In genomic region chr12:104694711-104695110, GRCh38 we compare ENCODE assay signal across 16 cellular contexts.
DNase-seq lines count a peak whose midpoint lies in the region; ATAC-seq, FAIRE-seq and TF ChIP-seq lines count a peak whose summit lies in the region.
"Had no signal": no experiment of that assay in that cellular context is flagged by ENCODE, and none has a peak within 500 bp of the region (broad histone marks: within the 10 kb centered on the region; RNA-seq: fewer than 3 reads in every experiment).

No MANE protein-coding gene starts in this region.

- CTCF ChIA-PET in activated naive CD4-positive, alpha-beta T cell treated with anti-CD3 and anti-CD28 coated beads for 36 hours (lab: Charles Lee) = interaction anchor here (1.4 to 1.5 kb wide), 2 partner anchors 12 to 313 kb away, joined by 4 to 6 read pairs; no protein-coding TSS in a partner anchor
- CTCF ChIA-PET in activated CD4-positive, alpha-beta memory T cell treated with anti-CD3 and anti-CD28 coated beads for 36 hours (lab: Charles Lee) = interaction anchor here (0.7 to 2.0 kb wide), 10 partner anchors 8 to 358 kb away, joined by 3 to 7 read pairs (median 4); partner anchors contain the start of gene CHST11
- CTCF ChIA-PET in endothelial cell of umbilical vein (lab: Charles Lee) = no interaction called here
- CTCF ChIA-PET in Caco-2 (lab: Charles Lee) = no interaction called here

- H3K23ac ChIP-seq in neuronal stem cell (ENCODE audit: low read depth, low read length, poor library complexity) = no peak overlapping the region

- H2BK12ac ChIP-seq in neuronal stem cell (ENCODE audit: low read length) = no peak overlapping the region

- H3K9me3 ChIP-seq in endothelial cell of umbilical vein (replicated peaks; ENCODE audit: control insufficient read depth, insufficient read depth, low read length) (no peaks in the 10 kb centered on the region), Caco-2 (no peaks in the 10 kb centered on the region), neuronal stem cell (replicated peaks in 1 of 2; ENCODE audit: control insufficient read depth in 2 of 2, insufficient read depth in 1 of 2, low read depth in 1 of 2, low read length in 2 of 2) (peaks cover 2 to 10% of the 10 kb centered on the region in 2 donors), BE2C (no peaks in the 10 kb centered on the region)

- H2BK15ac ChIP-seq in neuronal stem cell (ENCODE audit: low read length) = no peak overlapping the region

- H3K27me3 ChIP-seq in endothelial cell of umbilical vein (ENCODE audit: control insufficient read depth in 2 of 2, insufficient read depth in 2 of 2, low read length in 2 of 2) (no peaks in the 10 kb centered on the region), Caco-2 (replicated peaks; ENCODE audit: control insufficient read depth, insufficient read depth, low read length) (no peaks in the 10 kb centered on the region), neuronal stem cell (ENCODE audit: control insufficient read depth in 3 of 3, insufficient read depth in 3 of 3, low read depth in 1 of 3, low read length in 3 of 3) (no peaks in the 10 kb centered on the region), BE2C (no peaks in the 10 kb centered on the region)

- H3K9me3 Mint-ChIP-seq in activated naive CD4-positive, alpha-beta T cell treated with anti-CD3 and anti-CD28 coated beads for 36 hours = peaks cover 6% of the 10 kb centered on the region
- peaks cover 4% of the 10 kb centered on the region for H3K9me3 Mint-ChIP-seq in activated CD4-positive, alpha-beta memory T cell treated with anti-CD3 and anti-CD28 coated beads for 36 hours
- peaks cover 4 to 6% of the 10 kb centered on the region in 2 donors for H3K9me3 Mint-ChIP-seq in stimulated activated naive B cell treated with anti-CD40 and anti-IgM and Interleukin-4, amounts not matched to agents 10 μg/mL and 1 μg/mL and 100 μg/mL, for 72 hours
- peaks cover 10% of the 10 kb centered on the region for H3K9me3 Mint-ChIP-seq in Caco-2 (ENCODE audit: unreplicated experiment)

- H3K27ac ChIP-seq in endothelial cell of umbilical vein (ENCODE audit: insufficient read depth, low read depth, low read length) = peak overlapping the region; percentile 34
- no peak overlapping the region for H3K27ac ChIP-seq in neuronal stem cell (replicated peaks; ENCODE audit: low read length)
- H3K27ac ChIP-seq: parathyroid adenoma had no signal

- no peak overlapping the region for H3K4ac ChIP-seq in neuronal stem cell (ENCODE audit: low read length)

- H2BK5ac ChIP-seq in neuronal stem cell (ENCODE audit: low read length) = no peak overlapping the region

- no CpG with 5 or more reads among the region's 7 CpGs for WGBS in neuronal stem cell (ENCODE audit: extremely low coverage in 2 of 2, insufficient read length in 2 of 2, insufficient replicate concordance in 1 of 2), 2 donors

- intact Hi-C loops in activated naive CD4-positive, alpha-beta T cell treated with anti-CD3 and anti-CD28 coated beads for 36 hours (cut with micrococcal nuclease) = loop anchor here (1.0 to 2.0 kb wide), 13 partner anchors 7 to 766 kb away; partner anchors contain the start of gene SLC41A2
- intact Hi-C loops in activated CD4-positive, alpha-beta memory T cell treated with anti-CD3 and anti-CD28 coated beads for 36 hours (cut with micrococcal nuclease) = loop anchor here (1.0 to 10.0 kb wide), 11 partner anchors 7 to 770 kb away; partner anchors contain the start of gene SLC41A2
- intact Hi-C loops in endothelial cell of umbilical vein (cut with micrococcal nuclease) (no loop called here), Caco-2 (cut with micrococcal nuclease; ENCODE audit: unreplicated experiment) (no loop called here)

- no peak overlapping the region for H3K9ac ChIP-seq in endothelial cell of umbilical vein (replicated peaks; ENCODE audit: extremely low read depth, insufficient read depth, low read length)
- no peak overlapping the region for H3K9ac ChIP-seq in neuronal stem cell (ENCODE audit: low read depth, low read length, poor library complexity)
- H3K9ac ChIP-seq: parathyroid adenoma had no signal

- H3K4me3 ChIP-seq in endothelial cell of umbilical vein (replicated peaks in 1 of 3; ENCODE audit: insufficient read depth in 1 of 3, low read depth in 1 of 3, low read length in 3 of 3) (no peak overlapping the region), Caco-2 (ENCODE audit: low read depth, low read length) (no peak overlapping the region), neuronal stem cell (ENCODE audit: low read length in 2 of 2) (no peak overlapping the region), BE2C (ENCODE audit: low read depth, low read length) (no peak overlapping the region)

- peak; percentile 29 for DNase-seq in activated naive CD4-positive, alpha-beta T cell treated with anti-CD3 and anti-CD28 coated beads for 36 hours
- no peak for DNase-seq in activated naive CD4-positive, alpha-beta T cell treated with anti-CD3 and anti-CD28 coated beads, Interleukin-2, amount 50 U/mL, for 16 hours
- DNase-seq in activated CD4-positive, alpha-beta memory T cell treated with anti-CD3 and anti-CD28 coated beads for 36 hours = peak; percentile 25
- DNase-seq in endothelial cell of umbilical vein (ENCODE audit: low read depth, low spot score) (no peak), Caco-2 (no peak), neuronal stem cell (ENCODE audit: low spot score) (no peak), BE2C (no peak)
- no peak for DNase-seq in stimulated activated naive B cell treated with anti-CD40 and anti-IgM and Interleukin-4, amounts not matched to agents 10 μg/mL and 1 μg/mL and 100 μg/mL, for 72 hours
- DNase-seq: activated CD8-positive, alpha-beta memory T cell treated with anti-CD3 and anti-CD28 coated beads, Interleukin-2, amount 50 U/mL, for 48 hours; DMS153; NCI-H526 had no signal

- H4K8ac ChIP-seq in neuronal stem cell (ENCODE audit: low read depth, low read length) = no peak overlapping the region

- FAIRE-seq in endothelial cell of umbilical vein (lab: Jason Lieb, UNC) = no peak
- FAIRE-seq: islet of Langerhans, TTC549 had no signal

- POLR2A ChIA-PET in activated CD4-positive, alpha-beta memory T cell treated with anti-CD3 and anti-CD28 coated beads for 36 hours (lab: Charles Lee) = interaction anchor here (0.8 to 1.8 kb wide), 9 partner anchors 11 to 237 kb away, joined by 3 to 14 read pairs (median 5); no protein-coding TSS in a partner anchor
- POLR2A ChIA-PET in endothelial cell of umbilical vein (lab: Charles Lee) = no interaction called here
- POLR2A ChIA-PET in Caco-2 (lab: Charles Lee) = no interaction called here

- no peaks in the 10 kb centered on the region for H3K36me3 ChIP-seq in endothelial cell of umbilical vein (ENCODE audit: control insufficient read depth in 2 of 2, extremely low read depth in 1 of 2, insufficient read depth in 2 of 2, low read length in 2 of 2)
- no peaks in the 10 kb centered on the region for H3K36me3 ChIP-seq in Caco-2 (ENCODE audit: control insufficient read depth, insufficient read depth, low read length)
- no peaks in the 10 kb centered on the region for H3K36me3 ChIP-seq in neuronal stem cell (replicated peaks in 1 of 2; ENCODE audit: control insufficient read depth in 2 of 2, insufficient read depth in 2 of 2, low read length in 2 of 2)
- H3K36me3 ChIP-seq in BE2C = no peaks in the 10 kb centered on the region

- dilution Hi-C loops in endothelial cell of umbilical vein (cut with MboI; ENCODE audit: extremely low pct_ligation_motif_present, low sequenced_read_pairs) = no loop called here

- TF ChIP-seq POLR2A in endothelial cell of umbilical vein (IDR thresholded peaks at IDR 0.05; ENCODE audit: low read depth, low read length) = no peak

- no peaks in the 10 kb centered on the region for H3K9me1 ChIP-seq in endothelial cell of umbilical vein (replicated peaks; ENCODE audit: control insufficient read depth, extremely low read depth, insufficient read depth, low read length)

- BruUV-seq in endothelial cell of umbilical vein (replicated peaks; lab: Mats Ljungman, UMichigan) = no TSS peak
- no TSS peak for BruUV-seq in Caco-2 (replicated peaks; lab: Mats Ljungman, UMichigan)

- H3K4me2 ChIP-seq in endothelial cell of umbilical vein (ENCODE audit: insufficient read depth, low read length) (no peak overlapping the region), neuronal stem cell (ENCODE audit: insufficient read depth, low read length, poor library complexity, severe bottlenecking) (no peak overlapping the region)

- H3K79me2 ChIP-seq in endothelial cell of umbilical vein (ENCODE audit: control insufficient read depth, insufficient read depth, low read length) = no peaks in the 10 kb centered on the region

- no peaks in the 10 kb centered on the region for H3K27me3 Mint-ChIP-seq in activated naive CD4-positive, alpha-beta T cell treated with anti-CD3 and anti-CD28 coated beads for 36 hours (ENCODE audit: low read depth)
- H3K27me3 Mint-ChIP-seq in activated CD4-positive, alpha-beta memory T cell treated with anti-CD3 and anti-CD28 coated beads for 36 hours = no peaks in the 10 kb centered on the region
- H3K27me3 Mint-ChIP-seq in stimulated activated naive B cell treated with anti-CD40 and anti-IgM and Interleukin-4, amounts not matched to agents 10 μg/mL and 1 μg/mL and 100 μg/mL, for 72 hours = no peaks in the 10 kb centered on the region
- peaks cover 11% of the 10 kb centered on the region for H3K27me3 Mint-ChIP-seq in Caco-2 (ENCODE audit: insufficient read depth, unreplicated experiment)
- H3K27me3 Mint-ChIP-seq: brain had no signal

- no peak for TF ChIP-seq CTCF in endothelial cell of umbilical vein (IDR thresholded peaks at IDR 0.05; ENCODE audit: extremely low read depth in 1 of 2, insufficient read depth in 1 of 2, low read depth in 1 of 2, low read length in 2 of 2)
- no peak for TF ChIP-seq CTCF in Caco-2 (IDR thresholded peaks at IDR 0.05; ENCODE audit: insufficient read depth in 1 of 2, low read depth in 1 of 2, low read length in 1 of 2, severe bottlenecking in 1 of 2, unreplicated experiment in 1 of 2)
- TF ChIP-seq CTCF in BE2C (IDR thresholded peaks at IDR 0.05; ENCODE audit: low read depth, low read length) = no peak

- H3K4me3 Mint-ChIP-seq in activated naive CD4-positive, alpha-beta T cell treated with anti-CD3 and anti-CD28 coated beads for 36 hours = peak overlapping the region; percentile 14
- H3K4me3 Mint-ChIP-seq in activated CD4-positive, alpha-beta memory T cell treated with anti-CD3 and anti-CD28 coated beads for 36 hours = peak overlapping the region; percentile 10
- peak overlapping the region in 1 of 2 donors; percentile 14 for H3K4me3 Mint-ChIP-seq in stimulated activated naive B cell treated with anti-CD40 and anti-IgM and Interleukin-4, amounts not matched to agents 10 μg/mL and 1 μg/mL and 100 μg/mL, for 72 hours
- no peak overlapping the region for H3K4me3 Mint-ChIP-seq in Caco-2 (ENCODE audit: unreplicated experiment)
- H3K4me3 Mint-ChIP-seq: brain, mesothelial cell of epicardium had no signal

- H4K91ac ChIP-seq in neuronal stem cell (ENCODE audit: low read depth, low read length, poor library complexity) = no peak overlapping the region

- no peak overlapping the region for H3K18ac ChIP-seq in neuronal stem cell (ENCODE audit: low read length)

- H3K4me1 ChIP-seq in endothelial cell of umbilical vein (ENCODE audit: control insufficient read depth, extremely low read depth, insufficient read depth, low read length) (peaks cover 10% of the 10 kb centered on the region), Caco-2 (no peaks in the 10 kb centered on the region), neuronal stem cell (ENCODE audit: control insufficient read depth in 2 of 2, insufficient read depth in 1 of 2, low read depth in 1 of 2, low read length in 2 of 2) (no peaks in the 10 kb centered on the region), BE2C (no peaks in the 10 kb centered on the region; the same call in 1 of the 2 replicates)
- H3K4me1 ChIP-seq: parathyroid adenoma had no signal

- no peak overlapping the region for H3K14ac ChIP-seq in neuronal stem cell (ENCODE audit: low read length)

- peaks cover 58% of the 10 kb centered on the region for H3K4me1 Mint-ChIP-seq in activated naive CD4-positive, alpha-beta T cell treated with anti-CD3 and anti-CD28 coated beads for 36 hours (ENCODE audit: low read depth)
- H3K4me1 Mint-ChIP-seq in activated CD4-positive, alpha-beta memory T cell treated with anti-CD3 and anti-CD28 coated beads for 36 hours (ENCODE audit: low read depth) = peaks cover 73% of the 10 kb centered on the region
- peaks cover 59 to 94% of the 10 kb centered on the region in 2 donors for H3K4me1 Mint-ChIP-seq in stimulated activated naive B cell treated with anti-CD40 and anti-IgM and Interleukin-4, amounts not matched to agents 10 μg/mL and 1 μg/mL and 100 μg/mL, for 72 hours
- H3K4me1 Mint-ChIP-seq in Caco-2 (ENCODE audit: low read depth, unreplicated experiment) = no peaks in the 10 kb centered on the region

- H3K79me1 ChIP-seq in neuronal stem cell (ENCODE audit: low read depth, low read length) = no peaks in the 10 kb centered on the region

- peak overlapping the region; percentile 93 for H3K27ac Mint-ChIP-seq in activated naive CD4-positive, alpha-beta T cell treated with anti-CD3 and anti-CD28 coated beads for 36 hours
- H3K27ac Mint-ChIP-seq in activated CD4-positive, alpha-beta memory T cell treated with anti-CD3 and anti-CD28 coated beads for 36 hours = peak overlapping the region; percentile 92
- H3K27ac Mint-ChIP-seq in stimulated activated naive B cell treated with anti-CD40 and anti-IgM and Interleukin-4, amounts not matched to agents 10 μg/mL and 1 μg/mL and 100 μg/mL, for 72 hours = peak overlapping the region; percentile 98
- no peak overlapping the region for H3K27ac Mint-ChIP-seq in Caco-2 (ENCODE audit: unreplicated experiment)
- H3K27ac Mint-ChIP-seq: mesothelial cell of epicardium had no signal

- H4K20me1 ChIP-seq in endothelial cell of umbilical vein (replicated peaks; ENCODE audit: control insufficient read depth, extremely low read depth, insufficient read depth, low read length) = no peaks in the 10 kb centered on the region

- peaks cover 12% of the 10 kb centered on the region for H3K36me3 Mint-ChIP-seq in activated naive CD4-positive, alpha-beta T cell treated with anti-CD3 and anti-CD28 coated beads for 36 hours (ENCODE audit: low read depth)
- H3K36me3 Mint-ChIP-seq in activated CD4-positive, alpha-beta memory T cell treated with anti-CD3 and anti-CD28 coated beads for 36 hours = peaks cover 16% of the 10 kb centered on the region
- peaks cover 36 to 38% of the 10 kb centered on the region in 2 donors for H3K36me3 Mint-ChIP-seq in stimulated activated naive B cell treated with anti-CD40 and anti-IgM and Interleukin-4, amounts not matched to agents 10 μg/mL and 1 μg/mL and 100 μg/mL, for 72 hours
- H3K36me3 Mint-ChIP-seq in Caco-2 (ENCODE audit: insufficient read depth, unreplicated experiment) = no peaks in the 10 kb centered on the region

- H2AFZ ChIP-seq in endothelial cell of umbilical vein (ENCODE audit: low read depth, low read length) = no peak overlapping the region
- H2AFZ ChIP-seq in neuronal stem cell (ENCODE audit: low read length) = no peak overlapping the region
- H2AFZ ChIP-seq: parathyroid adenoma had no signal

- no peak overlapping the region for H2AK5ac ChIP-seq in neuronal stem cell (ENCODE audit: low read depth, low read length)

- ATAC-seq in stimulated activated naive B cell treated with anti-CD40 and anti-IgM and Interleukin-4, amounts not matched to agents 10 μg/mL and 1 μg/mL and 100 μg/mL, for 72 hours (replicated peaks) = no peak

- no peak overlapping the region for H2BK120ac ChIP-seq in neuronal stem cell (ENCODE audit: low read depth, low read length)

Comparison
In these comparisons a context has a peak if more than half of its experiments do, and no peak if none do; other contexts are left out.
1. DNase-seq: peak in activated naive CD4-positive, alpha-beta T cell treated with anti-CD3 and anti-CD28 coated beads for 36 hours (single experiment) and activated CD4-positive, alpha-beta memory T cell treated with anti-CD3 and anti-CD28 coated beads for 36 hours (single experiment); none in activated naive CD4-positive, alpha-beta T cell treated with anti-CD3 and anti-CD28 coated beads, Interleukin-2, amount 50 U/mL, for 16 hours (single experiment), endothelial cell of umbilical vein (single experiment), stimulated activated naive B cell treated with anti-CD40 and anti-IgM and Interleukin-4, amounts not matched to agents 10 μg/mL and 1 μg/mL and 100 μg/mL, for 72 hours (single experiment), Caco-2 (0 of 2), neuronal stem cell (single experiment) and BE2C (single experiment).
2. CTCF ChIA-PET loops: an anchor here in activated naive CD4-positive, alpha-beta T cell treated with anti-CD3 and anti-CD28 coated beads for 36 hours (1.4 to 1.5 kb wide) and activated CD4-positive, alpha-beta memory T cell treated with anti-CD3 and anti-CD28 coated beads for 36 hours (0.7 to 2.0 kb wide); none called in endothelial cell of umbilical vein and Caco-2.
3. intact Hi-C loops: an anchor here in activated naive CD4-positive, alpha-beta T cell treated with anti-CD3 and anti-CD28 coated beads for 36 hours (1.0 to 2.0 kb wide) and activated CD4-positive, alpha-beta memory T cell treated with anti-CD3 and anti-CD28 coated beads for 36 hours (1.0 to 10.0 kb wide); none called in endothelial cell of umbilical vein and Caco-2.